9 cellular contexts compared by ENCODE assay signal in genomic region chr19:58555920-58556632, GRCh38. TPM values are rescaled to one million over a fixed set of nuclear protein-coding genes. Genes with fewer than 3 reads are reported as not detected.
DNase-seq lines count a peak whose midpoint lies in the region; ATAC-seq, FAIRE-seq and TF ChIP-seq lines count a peak whose summit lies in the region.
"Had no signal": no experiment of that assay in that cellular context is flagged by ENCODE, and none has a peak within 500 bp of the region (broad histone marks: within the 10 kb centered on the region; RNA-seq: fewer than 3 reads in every experiment).

No MANE protein-coding gene starts in this region.

- H2AFZ ChIP-seq in OCI-LY7 (ENCODE audit: low read length) (no peak overlapping the region), H1 (ENCODE audit: low read length) (no peak overlapping the region)

- peaks cover 57% of the 10 kb centered on the region for H3K4me1 Mint-ChIP-seq in CD8-positive, alpha-beta T cell (ENCODE audit: low read depth)
- H3K4me1 Mint-ChIP-seq in progenitor cell of endocrine pancreas (ENCODE audit: low read depth), result peaks cover 40% of the 10 kb centered on the region

- no peaks in the 10 kb centered on the region for H3K9me2 ChIP-seq in OCI-LY7 (ENCODE audit: insufficient read depth, low read length)

- no peak for DNase-seq in CD8-positive, alpha-beta T cell
- DNase-seq in OCI-LY7 (ENCODE audit: low spot score), result no peak
- no peak for DNase-seq in H1 (ENCODE audit: low read depth in 1 of 2, low spot score in 2 of 2)
- DNase-seq in progenitor cell of endocrine pancreas (ENCODE audit: low spot score, unreplicated experiment), result no peak
- no peak for DNase-seq in iPS-NIHi7 (ENCODE audit: extremely low spot score)
- DNase-seq in HCEC 1CT, result no peak
- DNase-seq in NCI-H1417 treated with DMSO at 0.1 percent for 48 hours (lab: John Stamatoyannopoulos, UW), result no peak
- DNase-seq: NCI-H2171 treated with DMSO at 0.1 percent for 48 hours had no signal

- no peak for TF ChIP-seq RAD21 in H1 (IDR thresholded peaks at IDR 0.05 in 1 of 2, conservative IDR thresholded peaks at IDR 0.05 in 1 of 2; ENCODE audit: low read depth in 2 of 2, low read length in 2 of 2)

- H3K14ac ChIP-seq in H1 (ENCODE audit: insufficient read length), result no peak overlapping the region

- no peak overlapping the region for H3K23ac ChIP-seq in H1 (ENCODE audit: insufficient read length)

- peaks cover 26% of the 10 kb centered on the region for H3K79me2 ChIP-seq in OCI-LY7 (ENCODE audit: insufficient read depth, low read depth, low read length)
- H3K79me2 ChIP-seq in H1 (ENCODE audit: control insufficient read depth in 1 of 2, insufficient read depth in 2 of 2, low read length in 2 of 2), result peaks cover 7 to 19% of the 10 kb centered on the region in 2 experiments

- H3K9me3 ChIP-seq in CD8-positive, alpha-beta T cell (ENCODE audit: low read length), result no peaks in the 10 kb centered on the region
- no peaks in the 10 kb centered on the region for H3K9me3 ChIP-seq in OCI-LY7 (ENCODE audit: low read length)
- no peaks in the 10 kb centered on the region for H3K9me3 ChIP-seq in H1 (ENCODE audit: insufficient read depth in 2 of 2, low read depth in 1 of 2, low read length in 1 of 2)

- no peak overlapping the region for H4K5ac ChIP-seq in H1 (ENCODE audit: insufficient read length, low read depth, low read length)

- peak overlapping the region; percentile 99 for H3K4me2 ChIP-seq in OCI-LY7 (ENCODE audit: low read length)
- no peak overlapping the region; a peak in 1 of 4 replicates for H3K4me2 ChIP-seq in H1 (ENCODE audit: insufficient read depth in 1 of 2, low read depth in 2 of 2, low read length in 2 of 2)

- H4K91ac ChIP-seq in H1 (replicated peaks; ENCODE audit: insufficient read length, low read length), result no peak overlapping the region

- peaks cover 59% of the 10 kb centered on the region for H3K36me3 Mint-ChIP-seq in CD8-positive, alpha-beta T cell
- peaks cover 10% of the 10 kb centered on the region for H3K36me3 Mint-ChIP-seq in progenitor cell of endocrine pancreas (ENCODE audit: insufficient read depth)

- no peak overlapping the region for H3K9ac ChIP-seq in H1 (replicated peaks in 1 of 4; ENCODE audit: extremely low read depth in 1 of 4, low read depth in 3 of 4, low read length in 3 of 4)

- CTCF ChIA-PET in CD8-positive, alpha-beta T cell (lab: Charles Lee), result interaction anchor here (0.8 to 2.9 kb wide), 3 partner anchors 12 to 42 kb away, joined by 3 to 15 read pairs (median 4); partner anchors contain the start of genes TRIM28 and ZBTB45
- CTCF ChIA-PET in OCI-LY7 (lab: Charles Lee; ENCODE audit: unreplicated experiment) (interaction anchor here (0.8 kb wide), 1 partner anchor 36 kb away, joined by 3 read pairs; no protein-coding TSS in a partner anchor), H1 (lab: Charles Lee; ENCODE audit: partially characterized antibody) (interaction anchor here (3.6 to 4.6 kb wide), 2 partner anchors 25 to 36 kb away, joined by 24 to 33 read pairs; partner anchors contain the start of gene ZBTB45)

- FAIRE-seq in H1 (lab: Jason Lieb, UNC), result no peak

- no peak overlapping the region for H2BK5ac ChIP-seq in H1 (ENCODE audit: low read depth, low read length)

- H3K23me2 ChIP-seq in H1 (ENCODE audit: low read depth, low read length), result peaks cover 24% of the 10 kb centered on the region

- no peak overlapping the region for H3K27ac ChIP-seq in CD8-positive, alpha-beta T cell (ENCODE audit: low read depth, low read length)
- H3K27ac ChIP-seq in OCI-LY7 (ENCODE audit: low read depth, low read length, poor library complexity, severe bottlenecking) (peak overlapping the region; percentile 87), H1 (ENCODE audit: low read depth, low read length) (no peak overlapping the region)

- H3K27me3 Mint-ChIP-seq in CD8-positive, alpha-beta T cell (ENCODE audit: low read depth), result no peaks in the 10 kb centered on the region
- no peaks in the 10 kb centered on the region for H3K27me3 Mint-ChIP-seq in progenitor cell of endocrine pancreas

- H3K4me3 ChIP-seq in CD8-positive, alpha-beta T cell (ENCODE audit: low read depth, low read length), result no peak overlapping the region
- H3K4me3 ChIP-seq in OCI-LY7 (ENCODE audit: low read depth, low read length, poor library complexity, severe bottlenecking) (peak overlapping the region; percentile 88), H1 (ENCODE audit: extremely low read depth in 1 of 4, insufficient read depth in 2 of 4, low read depth in 3 of 4, low read length in 4 of 4) (no peak overlapping the region)

- TSS peak; percentile 63 for BruUV-seq in OCI-LY7 (replicated peaks; lab: Mats Ljungman, UMichigan)

- no peak overlapping the region for H2BK20ac ChIP-seq in H1 (ENCODE audit: low read length)

- no peak overlapping the region for H2AK5ac ChIP-seq in H1 (ENCODE audit: low read depth, low read length)

- no peak overlapping the region for H3K56ac ChIP-seq in H1 (replicated peaks; ENCODE audit: insufficient read length, low read depth, low read length)

- intact Hi-C loops in CD8-positive, alpha-beta T cell (cut with DNase I, micrococcal nuclease), result loop anchor here (1.0 kb wide), 3 partner anchors 12 to 36 kb away; partner anchors contain the start of genes TRIM28 (in 2 of the 2) and MZF1 (in 1 of the 2)
- intact Hi-C loops in OCI-LY7 (cut with micrococcal nuclease; ENCODE audit: unreplicated experiment), result loop anchor here (1.0 kb wide), 1 partner anchor 11 kb away; no protein-coding TSS in a partner anchor

- no peak overlapping the region for H3K18ac ChIP-seq in H1 (ENCODE audit: extremely low read depth, low read length)

- no peak overlapping the region for H3K4ac ChIP-seq in H1 (replicated peaks; ENCODE audit: insufficient read length, low read depth, low read length)

- 0 out of 3 replicates have a peak, but pooled peaks of 1 of the 2 experiments have one; percentile 33 for TF ChIP-seq POLR2A in H1 (IDR thresholded peaks at IDR 0.05; ENCODE audit: control extremely low read depth in 1 of 2, low read depth in 2 of 2, low read length in 2 of 2)

- no peaks in the 10 kb centered on the region for H3K27me3 ChIP-seq in CD8-positive, alpha-beta T cell (ENCODE audit: insufficient read depth, low read length)
- no peaks in the 10 kb centered on the region; a peak in 1 of 7 replicates for H3K27me3 ChIP-seq in H1 (replicated peaks in 1 of 4; ENCODE audit: control insufficient read depth in 3 of 4, extremely low read depth in 1 of 4, insufficient read depth in 3 of 4, low read length in 3 of 4)

- peaks cover 41% of the 10 kb centered on the region for H3K4me1 ChIP-seq in CD8-positive, alpha-beta T cell (ENCODE audit: insufficient read depth, low read length)
- H3K4me1 ChIP-seq in OCI-LY7 (ENCODE audit: insufficient read depth, low read length, poor library complexity, severe bottlenecking) (peaks cover 41% of the 10 kb centered on the region), H1 (replicated peaks in 1 of 4; ENCODE audit: control insufficient read depth in 3 of 4, insufficient read depth in 4 of 4, low read length in 3 of 4) (peaks cover 0 to 32% (median 17%) of the 10 kb centered on the region in 4 experiments; a peak in 6 of 7 replicates)

- TF ChIP-seq EP300 in H1 (IDR thresholded peaks at IDR 0.05; ENCODE audit: borderline replicate concordance in 1 of 2, low read depth in 2 of 2, low read length in 2 of 2), result no peak

- no peak overlapping the region for H2BK12ac ChIP-seq in H1 (ENCODE audit: low read depth, low read length)

- TF ChIP-seq CTCF in CD8-positive, alpha-beta T cell (IDR thresholded peaks at IDR 0.05), result no peak
- no peak for TF ChIP-seq CTCF in OCI-LY7 (conservative IDR thresholded peaks at IDR 0.05; ENCODE audit: low read length)
- no peak for TF ChIP-seq CTCF in H1 (IDR thresholded peaks at IDR 0.05; ENCODE audit: control extremely low read depth in 1 of 3, insufficient read depth in 1 of 3, low read depth in 1 of 3, low read length in 3 of 3)
- no peak for TF ChIP-seq CTCF in progenitor cell of endocrine pancreas (IDR thresholded peaks at IDR 0.05; ENCODE audit: unreplicated experiment)

- no peak for ATAC-seq in CD8-positive, alpha-beta T cell
- no peak for ATAC-seq in HG02623 (IDR thresholded peaks at IDR 0.05; ENCODE audit: unreplicated experiment)

- H2BK120ac ChIP-seq in H1 (replicated peaks; ENCODE audit: low read depth, low read length), result no peak overlapping the region

- H3K27ac Mint-ChIP-seq in CD8-positive, alpha-beta T cell, result peak overlapping the region; percentile 98
- H3K27ac Mint-ChIP-seq in progenitor cell of endocrine pancreas, result peak overlapping the region; percentile 90

- peaks cover 25% of the 10 kb centered on the region for H3K36me3 ChIP-seq in CD8-positive, alpha-beta T cell (ENCODE audit: insufficient read depth, low read length)
- H3K36me3 ChIP-seq in OCI-LY7 (ENCODE audit: insufficient read depth, low read length) (peaks cover 56% of the 10 kb centered on the region), H1 (ENCODE audit: control insufficient read depth in 2 of 4, insufficient read depth in 4 of 4, low read length in 3 of 4) (peaks cover 8 to 28% (median 19%) of the 10 kb centered on the region in 4 experiments)

- peaks cover 4% of the 10 kb centered on the region for H3K79me1 ChIP-seq in H1 (ENCODE audit: low read depth, low read length)

- H4K20me1 ChIP-seq in OCI-LY7 (ENCODE audit: insufficient read depth, low read length) (0 out of 2 replicates have a peak, but pooled peaks cover 4% of the 10 kb centered on the region), H1 (replicated peaks in 1 of 2; ENCODE audit: control insufficient read depth in 1 of 2, insufficient read depth in 2 of 2, low read length in 2 of 2) (peaks cover 2 to 11% of the 10 kb centered on the region in 2 experiments)

- peak overlapping the region; percentile 68 for H3K4me3 Mint-ChIP-seq in CD8-positive, alpha-beta T cell
- peak overlapping the region; percentile 92 for H3K4me3 Mint-ChIP-seq in progenitor cell of endocrine pancreas (ENCODE audit: low read depth)

- no peaks in the 10 kb centered on the region for H3K9me3 Mint-ChIP-seq in CD8-positive, alpha-beta T cell
- H3K9me3 Mint-ChIP-seq in progenitor cell of endocrine pancreas (ENCODE audit: low read depth), result no peaks in the 10 kb centered on the region

- H4K8ac ChIP-seq in H1 (ENCODE audit: extremely low read depth, insufficient read depth, low read length), result peak overlapping the region; percentile 32; the same call in 1 of the 2 replicates

- no peak overlapping the region; the same call in 1 of the 2 replicates for H2BK15ac ChIP-seq in H1 (ENCODE audit: low read length)

- WGBS in H1 (ENCODE audit: extremely low coverage in 1 of 2, insufficient coverage in 1 of 2, insufficient read length in 1 of 2, insufficient replicate concordance in 2 of 2, low coverage in 1 of 2, low lambda C conversion rate in 2 of 2, missing lambda C conversion rate in 1 of 2), 2 experiments, result 99% methylated on average over 13 of the region's 16 CpGs; no CpG with 5 or more reads in 1 of the 2 experiments

- POLR2A ChIA-PET in CD8-positive, alpha-beta T cell (lab: Charles Lee), result interaction anchor here (0.5 to 3.7 kb wide), 5 partner anchors 11 to 360 kb away, joined by 3 to 43 read pairs (median 10); partner anchors contain the start of genes MZF1, TRIM28, ZBTB45 and ZNF497
- POLR2A ChIA-PET in OCI-LY7 (lab: Charles Lee), result interaction anchor here (1.9 kb wide), 1 partner anchor 11 kb away, joined by 9 read pairs; no protein-coding TSS in a partner anchor
- POLR2A ChIA-PET in H1 (lab: Charles Lee; ENCODE audit: partially characterized antibody), result interaction anchor here (1.3 to 17.2 kb wide), 12 partner anchors 7 to 204 kb away, joined by 3 to 650 read pairs (median 16); partner anchors contain the start of genes CHMP2A, MZF1, RNF225 and RPS5

RNA-seq across cellular contexts. Expression of gene CHMP2A, which starts 1.2 kb away (rescaled TPM):
- 10 to 100 TPM; 41.5 to 51.7 TPM for total RNA-seq in CD8-positive, alpha-beta T cell
- total RNA-seq in OCI-LY7 (2014; rRNA removed; shearing (Covaris generic)), result 72.7 and 108 TPM in 2 replicates
- total RNA-seq in OCI-LY7 (2022) (101 and 112 TPM in 2 replicates), progenitor cell of endocrine pancreas (72.2 and 81.5 TPM in 2 replicates)
- total RNA-seq in H1 (2021; fragmentation: NEBNext Ultra II Directional; extraction: Animal tissue kit (Norgen Biotek cat#: 25700)), result 70.0 and 75.8 TPM in 2 replicates
- 115 and 132 TPM in 2 replicates for polyA plus RNA-seq in H1 (2011; rRNA removed)
- polyA plus RNA-seq in H1 (2011; cell fraction: cytosol; rRNA removed), result 180 TPM
- 98.9 TPM for polyA plus RNA-seq in H1 (2011; cell fraction: nucleus; rRNA removed)
- polyA plus RNA-seq in H1 (2012, experiment 1 of 2), result 105 to 150 TPM (median 138 TPM) in 4 replicates
- polyA plus RNA-seq in H1 (2012, experiment 2 of 2), result 99.5 TPM
- polyA plus RNA-seq in H1 (2013, experiment 1 of 2), result 83.2 TPM
- polyA plus RNA-seq in H1 (2013, experiment 2 of 2), result 87.1 TPM
- polyA minus RNA-seq in H1 (2011; rRNA and poly(A)+ RNA removed), result 83.8 and 85.2 TPM in 2 replicates
- 70.9 TPM for polyA minus RNA-seq in H1 (2011; cell fraction: cytosol; rRNA and poly(A)+ RNA removed)
- 34.6 TPM for polyA minus RNA-seq in H1 (2011; cell fraction: nucleus; rRNA and poly(A)+ RNA removed)

RNA-seq across cellular contexts. Expression of gene UBE2M, which starts 2.3 kb away (rescaled TPM):
- 10 to 100 TPM; 26.9 to 29.5 TPM for total RNA-seq in CD8-positive, alpha-beta T cell
- 101 and 105 TPM in 2 replicates for total RNA-seq in OCI-LY7 (2014; rRNA removed; shearing (Covaris generic))
- total RNA-seq in OCI-LY7 (2022) (117 and 130 TPM in 2 replicates), progenitor cell of endocrine pancreas (73.0 and 80.4 TPM in 2 replicates)
- 114 and 119 TPM in 2 replicates for total RNA-seq in H1 (2021; fragmentation: NEBNext Ultra II Directional; extraction: Animal tissue kit (Norgen Biotek cat#: 25700))
- 91.8 and 93.8 TPM in 2 replicates for polyA plus RNA-seq in H1 (2011; rRNA removed)
- polyA plus RNA-seq in H1 (2011; cell fraction: cytosol; rRNA removed), result 82.4 TPM
- 91.5 TPM for polyA plus RNA-seq in H1 (2011; cell fraction: nucleus; rRNA removed)
- 95.9 to 118 TPM (median 107 TPM) in 4 replicates for polyA plus RNA-seq in H1 (2012, experiment 1 of 2)
- 85.0 TPM for polyA plus RNA-seq in H1 (2012, experiment 2 of 2)
- polyA plus RNA-seq in H1 (2013, experiment 1 of 2), result 86.6 TPM
- 85.7 TPM for polyA plus RNA-seq in H1 (2013, experiment 2 of 2)
- 67.7 and 82.2 TPM in 2 replicates for polyA minus RNA-seq in H1 (2011; rRNA and poly(A)+ RNA removed)
- polyA minus RNA-seq in H1 (2011; cell fraction: cytosol; rRNA and poly(A)+ RNA removed), result 50.6 TPM
- 69.7 TPM for polyA minus RNA-seq in H1 (2011; cell fraction: nucleus; rRNA and poly(A)+ RNA removed)

RNA-seq across cellular contexts. Expression of gene TRIM28, which starts 12.2 kb away (rescaled TPM):
- total RNA-seq in CD8-positive, alpha-beta T cell, result 100 to 1,000 TPM; 525 to 549 TPM
- 551 and 729 TPM in 2 replicates for total RNA-seq in OCI-LY7 (2014; rRNA removed; shearing (Covaris generic))
- total RNA-seq in OCI-LY7 (2022) (601 and 603 TPM in 2 replicates), progenitor cell of endocrine pancreas (699 and 731 TPM in 2 replicates)
- 1,398 and 1,433 TPM in 2 replicates for total RNA-seq in H1 (2021; fragmentation: NEBNext Ultra II Directional; extraction: Animal tissue kit (Norgen Biotek cat#: 25700))
- polyA plus RNA-seq in H1 (2011; rRNA removed), result 1,442 and 2,243 TPM in 2 replicates
- 1,009 TPM for polyA plus RNA-seq in H1 (2011; cell fraction: cytosol; rRNA removed)
- polyA plus RNA-seq in H1 (2011; cell fraction: nucleus; rRNA removed), result 3,768 TPM
- 1,824 to 2,237 TPM (median 2,041 TPM) in 4 replicates for polyA plus RNA-seq in H1 (2012, experiment 1 of 2)
- 2,033 TPM for polyA plus RNA-seq in H1 (2012, experiment 2 of 2)
- 913 TPM for polyA plus RNA-seq in H1 (2013, experiment 1 of 2)
- polyA plus RNA-seq in H1 (2013, experiment 2 of 2), result 805 TPM
- polyA minus RNA-seq in H1 (2011; rRNA and poly(A)+ RNA removed), result 3,393 and 4,202 TPM in 2 replicates
- 1,842 TPM for polyA minus RNA-seq in H1 (2011; cell fraction: cytosol; rRNA and poly(A)+ RNA removed)
- 1,128 TPM for polyA minus RNA-seq in H1 (2011; cell fraction: nucleus; rRNA and poly(A)+ RNA removed)

RNA-seq across cellular contexts. Expression of gene MZF1, which starts 17.1 kb away (rescaled TPM):
- 10 to 100 TPM; 14.1 to 15.0 TPM for total RNA-seq in CD8-positive, alpha-beta T cell
- total RNA-seq in OCI-LY7 (2014; rRNA removed; shearing (Covaris generic)), result 20.7 and 30.0 TPM in 2 replicates
- 39.1 and 41.1 TPM in 2 replicates for total RNA-seq in OCI-LY7 (2022)
- 15.2 and 15.5 TPM in 2 replicates for total RNA-seq in H1 (2021; fragmentation: NEBNext Ultra II Directional; extraction: Animal tissue kit (Norgen Biotek cat#: 25700))
- polyA plus RNA-seq in H1 (2011; rRNA removed), result 25.0 and 38.0 TPM in 2 replicates
- 32.4 TPM for polyA plus RNA-seq in H1 (2011; cell fraction: cytosol; rRNA removed)
- 116 TPM for polyA plus RNA-seq in H1 (2011; cell fraction: nucleus; rRNA removed)
- polyA plus RNA-seq in H1 (2012, experiment 1 of 2), result 14.1 to 20.3 TPM (median 17.2 TPM) in 4 replicates
- polyA plus RNA-seq in H1 (2012, experiment 2 of 2), result 11.9 TPM
- 12.7 TPM for polyA plus RNA-seq in H1 (2013, experiment 1 of 2)
- 9.5 TPM for polyA plus RNA-seq in H1 (2013, experiment 2 of 2)
- 10.4 and 16.7 TPM in 2 replicates for polyA minus RNA-seq in H1 (2011; rRNA and poly(A)+ RNA removed)
- polyA minus RNA-seq in H1 (2011; cell fraction: cytosol; rRNA and poly(A)+ RNA removed), result 14.9 TPM
- polyA minus RNA-seq in H1 (2011; cell fraction: nucleus; rRNA and poly(A)+ RNA removed), result 23.9 TPM
- total RNA-seq in progenitor cell of endocrine pancreas, result 70.9 and 71.3 TPM in 2 replicates

RNA-seq across cellular contexts. Expression of gene ZBTB45, which starts 36.5 kb away (rescaled TPM):
- 1 to 10 TPM; 4.8 to 5.6 TPM for total RNA-seq in CD8-positive, alpha-beta T cell
- total RNA-seq in OCI-LY7 (2014; rRNA removed; shearing (Covaris generic)), result 6.7 and 10.7 TPM in 2 replicates
- total RNA-seq in OCI-LY7 (2022) (14.7 and 16.4 TPM in 2 replicates), progenitor cell of endocrine pancreas (22.3 and 22.7 TPM in 2 replicates)
- 16.9 and 17.3 TPM in 2 replicates for total RNA-seq in H1 (2021; fragmentation: NEBNext Ultra II Directional; extraction: Animal tissue kit (Norgen Biotek cat#: 25700))
- polyA plus RNA-seq in H1 (2011; rRNA removed), result 17.2 and 31.4 TPM in 2 replicates
- polyA plus RNA-seq in H1 (2011; cell fraction: cytosol; rRNA removed), result 10.8 TPM
- polyA plus RNA-seq in H1 (2011; cell fraction: nucleus; rRNA removed), result 18.7 TPM
- polyA plus RNA-seq in H1 (2012, experiment 1 of 2), result 8.9 to 18.6 TPM (median 17.5 TPM) in 4 replicates
- polyA plus RNA-seq in H1 (2012, experiment 2 of 2), result 13.2 TPM
- polyA plus RNA-seq in H1 (2013, experiment 1 of 2), result 12.5 TPM
- 13.1 TPM for polyA plus RNA-seq in H1 (2013, experiment 2 of 2)
- 5.0 and 5.1 TPM in 2 replicates for polyA minus RNA-seq in H1 (2011; rRNA and poly(A)+ RNA removed)
- 10.1 TPM for polyA minus RNA-seq in H1 (2011; cell fraction: cytosol; rRNA and poly(A)+ RNA removed)
- 18.1 TPM for polyA minus RNA-seq in H1 (2011; cell fraction: nucleus; rRNA and poly(A)+ RNA removed)
